19 cellular contexts compared by ENCODE assay signal in genomic region chr2:147862859-147863516, GRCh38. TPM values are rescaled to one million over a fixed set of nuclear protein-coding genes. Genes with fewer than 3 reads are reported as not detected.
DNase-seq lines count a peak whose midpoint lies in the region; ATAC-seq, FAIRE-seq and TF ChIP-seq lines count a peak whose summit lies in the region.
"Had no signal": no experiment of that assay in that cellular context is flagged by ENCODE, and none has a peak within 500 bp of the region (broad histone marks: within the 10 kb centered on the region; RNA-seq: fewer than 3 reads in every experiment).

No MANE protein-coding gene starts in this region.

- TF ChIP-seq RAD21 in HepG2 (CRISPR knock-in tag; IDR thresholded peaks at IDR 0.05), result no peak
- TF ChIP-seq RAD21 in K562 (CRISPR knock-in tag; conservative IDR thresholded peaks at IDR 0.05 in 1 of 2, IDR thresholded peaks at IDR 0.05 in 1 of 2), result no peak

- CTCF ChIA-PET in HepG2 (lab: Yijun Ruan, JAX; ENCODE audit: low intra/inter-chr PET ratio, low total read pairs) (no interaction called here), K562 (lab: Yijun Ruan, JAX; ENCODE audit: low intra/inter-chr PET ratio) (no interaction called here)

- no peak overlapping the region for H2AFZ ChIP-seq in HepG2 (ENCODE audit: low read length)
- H2AFZ ChIP-seq in MM.1S (ENCODE audit: low read length), result no peak overlapping the region
- no peak overlapping the region for H2AFZ ChIP-seq in K562 (ENCODE audit: low read depth, low read length)

- TF ChIP-seq EP300 in HepG2 (IDR thresholded peaks at IDR 0.05; ENCODE audit: low read depth in 2 of 2, low read length in 2 of 2), result no peak
- TF ChIP-seq EP300 in HepG2 (CRISPR knock-in tag; IDR thresholded peaks at IDR 0.05; ENCODE audit: borderline replicate concordance), result no peak
- no peak for TF ChIP-seq EP300 in K562 (IDR thresholded peaks at IDR 0.05; ENCODE audit: low read length)

- FAIRE-seq in HepG2 (lab: Jason Lieb, UNC) (no peak), K562 (lab: Jason Lieb, UNC) (no peak), small intestine (lab: Jason Lieb, UNC) (no peak)
- FAIRE-seq: A204.1, HTR-8/SVneo had no signal

- H3K27ac ChIP-seq in HepG2 (ENCODE audit: extremely low read length, insufficient read depth, low read length) (no peak overlapping the region), right lobe of liver (no peak overlapping the region), MM.1S (ENCODE audit: low read length) (no peak overlapping the region), K562 (ENCODE audit: extremely low read depth, low read depth, low read length) (no peak overlapping the region), small intestine (ENCODE audit: low read depth in 1 of 2, low read length in 1 of 2) (no peak overlapping the region)
- H3K27ac ChIP-seq: BLaER1 treated with 17β-estradiol and CSF1 and Interleukin-3, amounts not matched to agents 10 nM and 100 nM; HL-60 had no signal

- TF ChIP-seq CTCF in HepG2 (CRISPR knock-in tag; IDR thresholded peaks at IDR 0.05) (no peak), right lobe of liver (IDR thresholded peaks at IDR 0.05) (no peak), MM.1S (IDR thresholded peaks at IDR 0.05; ENCODE audit: low read length) (no peak), K562 (IDR thresholded peaks at IDR 0.05 in 2 of 3, conservative IDR thresholded peaks at IDR 0.05 in 1 of 3; ENCODE audit: insufficient read depth in 2 of 3, low read depth in 1 of 3, low read length in 3 of 3) (no peak)

- no peaks in the 10 kb centered on the region for H3K27me3 ChIP-seq in HepG2 (ENCODE audit: control insufficient read depth in 1 of 2, insufficient read depth in 2 of 2, low read length in 2 of 2)
- no peaks in the 10 kb centered on the region for H3K27me3 ChIP-seq in right lobe of liver
- H3K27me3 ChIP-seq in MM.1S (replicated peaks; ENCODE audit: insufficient read depth, low read length), result no peaks in the 10 kb centered on the region
- no peaks in the 10 kb centered on the region for H3K27me3 ChIP-seq in K562 (ENCODE audit: control insufficient read depth in 2 of 2, insufficient read depth in 2 of 2, low read length in 2 of 2)
- no peaks in the 10 kb centered on the region for H3K27me3 ChIP-seq in small intestine (ENCODE audit: control insufficient read depth in 2 of 2, insufficient read depth in 2 of 2, low read length in 2 of 2)
- H3K27me3 ChIP-seq: BLaER1 treated with 17β-estradiol and CSF1 and Interleukin-3, amounts not matched to agents 10 nM and 100 nM had no signal

- H3K4me2 ChIP-seq in HepG2 (ENCODE audit: low read depth, low read length) (no peak overlapping the region), MM.1S (ENCODE audit: low read depth, low read length) (no peak overlapping the region), K562 (ENCODE audit: insufficient read depth, low read length) (no peak overlapping the region)

- DNase-seq in HepG2 (ENCODE audit: low spot score), result peak; percentile 10
- no peak for DNase-seq in right lobe of liver
- peak; percentile 69 for DNase-seq in MM.1S
- DNase-seq in K562 (ENCODE audit: extremely low read depth in 1 of 4, low spot score in 3 of 4), result no peak
- peak; percentile 37 for DNase-seq in small intestine
- no peak for DNase-seq in stimulated activated CD4-positive, alpha-beta T cell treated with anti-CD3 and anti-CD28 coated beads, Interleukin-4, amount 100 ng/mL, for 4 hours
- DNase-seq: GF-D8, NCI-H1048, NCI-H146, NCI-H2081, NCI-H82 had no signal

- peak; percentile 77 for ATAC-seq in HepG2
- ATAC-seq in right lobe of liver, result no peak
- ATAC-seq in K562, result no peak
- ATAC-seq in GM18505 (IDR thresholded peaks at IDR 0.05; ENCODE audit: unreplicated experiment), result no peak
- no peak for ATAC-seq in HG03520 (IDR thresholded peaks at IDR 0.05; ENCODE audit: unreplicated experiment)
- ATAC-seq: Panc1, Right ventricle myocardium inferior had no signal

- H3K4me1 ChIP-seq in HepG2 (ENCODE audit: insufficient read depth, low read length) (peaks cover 32% of the 10 kb centered on the region), right lobe of liver (no peaks in the 10 kb centered on the region), MM.1S (ENCODE audit: low read length) (peaks cover 7% of the 10 kb centered on the region), K562 (replicated peaks in 1 of 2; ENCODE audit: control insufficient read depth in 2 of 2, insufficient read depth in 2 of 2, low read length in 2 of 2) (no peaks in the 10 kb centered on the region), small intestine (ENCODE audit: control insufficient read depth in 2 of 2, insufficient read depth in 1 of 2, low read depth in 1 of 2, low read length in 1 of 2) (peaks cover 4 to 5% of the 10 kb centered on the region in 2 donors)

- 59% methylated on average over 2 of the region's 2 CpGs for WGBS in HepG2 (ENCODE audit: low lambda C conversion rate)
- WGBS in right lobe of liver (ENCODE audit: insufficient coverage, low coverage, low lambda C conversion rate, missing lambda C conversion rate), result 50% methylated on average over 2 of the region's 2 CpGs
- 0% methylated on average over 2 of the region's 2 CpGs for WGBS in K562 (ENCODE audit: insufficient coverage, low coverage, missing lambda C conversion rate)
- WGBS in small intestine, 3 donors, result 27 to 53% (median 39%) methylated on average over 2 of the region's 2 CpGs

- peaks cover 13% of the 10 kb centered on the region for H4K20me1 ChIP-seq in HepG2 (ENCODE audit: insufficient read depth, low read length)
- H4K20me1 ChIP-seq in MM.1S (ENCODE audit: insufficient read depth, low read length), result no peaks in the 10 kb centered on the region
- H4K20me1 ChIP-seq in K562 (replicated peaks; ENCODE audit: control insufficient read depth, insufficient read depth, low read length), result no peaks in the 10 kb centered on the region

- TF ChIP-seq POLR2A in HepG2 (IDR thresholded peaks at IDR 0.05; ENCODE audit: insufficient read depth in 1 of 2, low read depth in 2 of 2, low read length in 2 of 2), result no peak
- no peak for TF ChIP-seq POLR2A in right lobe of liver (IDR thresholded peaks at IDR 0.05)
- no peak for TF ChIP-seq POLR2A in K562 (conservative IDR thresholded peaks at IDR 0.05)
- no peak for TF ChIP-seq POLR2A in GM18505 (IDR thresholded peaks at IDR 0.05; ENCODE audit: borderline replicate concordance, extremely low read depth, insufficient read depth, insufficient read length)

- H3K9ac ChIP-seq in HepG2 (ENCODE audit: insufficient read depth, low read depth, low read length) (no peak overlapping the region), MM.1S (ENCODE audit: low read length) (no peak overlapping the region), K562 (ENCODE audit: insufficient read depth in 1 of 2, low read depth in 2 of 2, low read length in 2 of 2) (no peak overlapping the region)
- H3K9ac ChIP-seq: BLaER1 treated with 17β-estradiol and CSF1 and Interleukin-3, amounts not matched to agents 10 nM and 100 nM had no signal

- H3K4me3 ChIP-seq in HepG2 (replicated peaks in 1 of 3; ENCODE audit: insufficient read depth in 1 of 3, low read depth in 2 of 3, low read length in 3 of 3) (no peak overlapping the region), right lobe of liver (no peak overlapping the region), MM.1S (ENCODE audit: low read length) (no peak overlapping the region), K562 (no peak overlapping the region), small intestine (ENCODE audit: low read depth in 1 of 2, low read length in 2 of 2) (no peak overlapping the region)
- H3K4me3 ChIP-seq: BLaER1 treated with 17β-estradiol and CSF1 and Interleukin-3, amounts not matched to agents 10 nM and 100 nM had no signal

- POLR2A ChIA-PET in HepG2 (lab: Yijun Ruan, JAX) (no interaction called here), K562 (lab: Yijun Ruan, JAX) (no interaction called here)

- H3K36me3 ChIP-seq in HepG2 (replicated peaks in 1 of 2; ENCODE audit: control insufficient read depth in 1 of 2, insufficient read depth in 2 of 2, low read length in 2 of 2) (no peaks in the 10 kb centered on the region), right lobe of liver (no peaks in the 10 kb centered on the region), MM.1S (replicated peaks; ENCODE audit: insufficient read depth, low read length) (no peaks in the 10 kb centered on the region), K562 (ENCODE audit: control insufficient read depth, insufficient read depth, low read length) (no peaks in the 10 kb centered on the region), small intestine (ENCODE audit: control insufficient read depth in 2 of 2, insufficient read depth in 2 of 2, low read length in 2 of 2) (no peaks in the 10 kb centered on the region)
- H3K36me3 ChIP-seq: BLaER1 treated with 17β-estradiol and CSF1 and Interleukin-3, amounts not matched to agents 10 nM and 100 nM had no signal

- no peaks in the 10 kb centered on the region for H3F3A ChIP-seq in MM.1S (ENCODE audit: insufficient read depth, low read length)

- BruUV-seq in HepG2 (replicated peaks; lab: Mats Ljungman, UMichigan), result no TSS peak
- BruUV-seq in K562 (replicated peaks; lab: Mats Ljungman, UMichigan), result no TSS peak

- no peaks in the 10 kb centered on the region for H3K9me2 ChIP-seq in MM.1S (replicated peaks; ENCODE audit: insufficient read depth, low read length)

- in situ Hi-C loops in HepG2 (cut with HindIII; ENCODE audit: extremely low pct_ligation_motif_present, low pct_unique_long_range_greater_than_20kb) (no loop called here), K562 (cut with MboI) (no loop called here)

- intact Hi-C loops in HepG2 (cut with micrococcal nuclease; ENCODE audit: unreplicated experiment) (loop anchor here (2.0 kb wide), 1 partner anchor 16 kb away; no protein-coding TSS in a partner anchor), right lobe of liver (cut with DNase I) (no loop called here), K562 (cut with micrococcal nuclease) (no loop called here)

- H3K79me2 ChIP-seq in HepG2 (ENCODE audit: insufficient read depth, low read length), result peaks cover 97% of the 10 kb centered on the region
- no peaks in the 10 kb centered on the region for H3K79me2 ChIP-seq in MM.1S (ENCODE audit: low read length)
- H3K79me2 ChIP-seq in K562 (ENCODE audit: control insufficient read depth, insufficient read depth, low read length), result no peaks in the 10 kb centered on the region

- no peaks in the 10 kb centered on the region for H3K9me1 ChIP-seq in K562 (ENCODE audit: control insufficient read depth, insufficient read depth, low read length)

- no peaks in the 10 kb centered on the region for H3K9me3 ChIP-seq in HepG2 (ENCODE audit: low read length)
- no peaks in the 10 kb centered on the region for H3K9me3 ChIP-seq in right lobe of liver
- no peaks in the 10 kb centered on the region for H3K9me3 ChIP-seq in MM.1S (replicated peaks; ENCODE audit: insufficient read depth, low read length)
- no peaks in the 10 kb centered on the region for H3K9me3 ChIP-seq in K562 (replicated peaks; ENCODE audit: control insufficient read depth, insufficient read depth, low read depth, low read length)
- no peaks in the 10 kb centered on the region for H3K9me3 ChIP-seq in small intestine (ENCODE audit: control insufficient read depth, low read depth)
- H3K9me3 ChIP-seq: BLaER1 treated with 17β-estradiol and CSF1 and Interleukin-3, amounts not matched to agents 10 nM and 100 nM had no signal

RNA-seq across cellular contexts. Expression of gene ACVR2A, which starts 18.2 kb away (rescaled TPM):
- total RNA-seq in HepG2 (2016; rRNA removed; fragmentation: Illumina TruSeq; extraction: Trizol) (9.7 and 18.0 TPM in 2 replicates), right lobe of liver (1 to 10 TPM; 5.8 to 9.3 (median 6.5) TPM), K562 (2014; rRNA removed) (1.2 and 2.0 TPM in 2 replicates), K562 (2014; rRNA removed; fragmentation: Illumina TruSeq; extraction: Trizol) (3.0 and 3.1 TPM in 2 replicates), K562 (2015; rRNA removed; fragmentation: Illumina TruSeq; extraction: Trizol) (2.8 and 3.9 TPM in 2 replicates), K562 (2021) (2.4 and 2.7 TPM in 2 replicates)
- total RNA-seq in HepG2 (2016; cell fraction: cytosol; rRNA removed; fragmentation: Illumina TruSeq; extraction: Trizol; ENCODE audit: low read depth), result 37.4 and 38.3 TPM in 2 replicates
- total RNA-seq in HepG2 (2016; cell fraction: insoluble cytoplasmic fraction; rRNA removed; fragmentation: Illumina TruSeq; extraction: Trizol), result 10.1 and 18.1 TPM in 2 replicates
- 18.0 and 18.6 TPM in 2 replicates for total RNA-seq in HepG2 (2016; cell fraction: membrane; rRNA removed; fragmentation: Illumina TruSeq; extraction: Trizol)
- 30.8 and 32.6 TPM in 2 replicates for total RNA-seq in HepG2 (2016; cell fraction: nucleus; rRNA removed; fragmentation: Illumina TruSeq; extraction: Trizol)
- polyA plus RNA-seq in HepG2 (2011; rRNA removed) (8.2 and 8.3 TPM in 2 replicates), K562 (2011; rRNA removed) (0.84 and 1.2 TPM in 2 replicates), K562 (2014; fragmentation: Illumina TruSeq; extraction: Trizol) (1.1 and 1.8 TPM in 2 replicates), K562 (2014; fragmentation: Nextera tagmentation; extraction: Ambion mirVana) (1 to 10 TPM; 3.4 to 3.9 TPM), K562 (2014; rRNA removed) (0.82 and 1.3 TPM in 2 replicates), small intestine (10 to 100 TPM in 1 of 3 donors, 1 to 10 TPM in 2; 8.0 to 11.3 (median 8.3) TPM)
- 2.5 and 5.2 TPM in 2 replicates for polyA plus RNA-seq in HepG2 (2011; cell fraction: cytosol; rRNA removed)
- polyA plus RNA-seq in HepG2 (2011; cell fraction: nucleus; rRNA removed), result 8.0 and 11.9 TPM in 2 replicates
- polyA plus RNA-seq in HepG2 (2012), result 10.7 and 11.9 TPM in 2 replicates
- polyA plus RNA-seq in HepG2 (2016; cell fraction: cytosol; fragmentation: Illumina TruSeq; extraction: Trizol; ENCODE audit: low read depth), result 0.49 and 0.54 TPM in 2 replicates
- 4.7 and 5.0 TPM in 2 replicates for polyA plus RNA-seq in HepG2 (2016; cell fraction: insoluble cytoplasmic fraction; fragmentation: Illumina TruSeq; extraction: Trizol; ENCODE audit: low read depth)
- 1.3 and 1.4 TPM in 2 replicates for polyA plus RNA-seq in HepG2 (2016; cell fraction: membrane; fragmentation: Illumina TruSeq; extraction: Trizol; ENCODE audit: low read depth)
- 28.6 and 31.2 TPM in 2 replicates for polyA plus RNA-seq in HepG2 (2016; cell fraction: nucleus; fragmentation: Illumina TruSeq; extraction: Trizol; ENCODE audit: insufficient read depth, low read depth)
- polyA minus RNA-seq in HepG2 (2011; rRNA and poly(A)+ RNA removed; ENCODE audit: low replicate concordance), result 4.2 and 15.1 TPM in 2 replicates
- 17.1 and 25.4 TPM in 2 replicates for polyA minus RNA-seq in HepG2 (2011; cell fraction: cytosol; rRNA and poly(A)+ RNA removed)
- 67.9 and 68.8 TPM in 2 replicates for polyA minus RNA-seq in HepG2 (2011; cell fraction: nucleus; rRNA and poly(A)+ RNA removed)
- 2.5 and 7.3 TPM in 2 replicates for total RNA-seq in K562 (2011; cell fraction: chromatin; rRNA removed; ENCODE audit: low replicate concordance)
- 0.67 and 1.6 TPM in 2 replicates for total RNA-seq in K562 (2011; cell fraction: nucleolus; rRNA removed)
- 2.3 and 4.0 TPM in 2 replicates for total RNA-seq in K562 (2011; cell fraction: nucleoplasm; rRNA removed)
- 0.22 and 0.50 TPM in 2 replicates for polyA plus RNA-seq in K562 (2011; cell fraction: cytosol; rRNA removed)
- polyA plus RNA-seq in K562 (2011; cell fraction: nucleus; rRNA removed), result 1.4 and 1.8 TPM in 2 replicates
- polyA plus RNA-seq in K562 (2012), result 1.4 and 4.8 TPM in 2 replicates
- 4.3 and 4.6 TPM in 2 replicates for polyA minus RNA-seq in K562 (2011; rRNA and poly(A)+ RNA removed)
- polyA minus RNA-seq in K562 (2011; cell fraction: cytosol; rRNA and poly(A)+ RNA removed), result 1.5 and 4.3 TPM in 2 replicates
- polyA minus RNA-seq in K562 (2011; cell fraction: nucleus; rRNA and poly(A)+ RNA removed), result 1.8 and 3.2 TPM in 2 replicates

Comparison
In these comparisons a context has a peak if more than half of its experiments do, and no peak if none do; other contexts are left out.
1. DNase-seq: peak in HepG2 (single experiment), MM.1S (single experiment) and small intestine (single experiment); none in right lobe of liver (0 of 3), K562 (0 of 4) and stimulated activated CD4-positive, alpha-beta T cell treated with anti-CD3 and anti-CD28 coated beads, Interleukin-4, amount 100 ng/mL, for 4 hours (0 of 2).
2. Of the 241 proteins assayed by ChIP-seq in both HepG2 and K562: peak only in HepG2: HDAC1, MAFF and MAFK; only in K562: none; in both: none; in neither: 238.